ENCODE assay signal across 10 cellular contexts in the genomic region with DNA sequence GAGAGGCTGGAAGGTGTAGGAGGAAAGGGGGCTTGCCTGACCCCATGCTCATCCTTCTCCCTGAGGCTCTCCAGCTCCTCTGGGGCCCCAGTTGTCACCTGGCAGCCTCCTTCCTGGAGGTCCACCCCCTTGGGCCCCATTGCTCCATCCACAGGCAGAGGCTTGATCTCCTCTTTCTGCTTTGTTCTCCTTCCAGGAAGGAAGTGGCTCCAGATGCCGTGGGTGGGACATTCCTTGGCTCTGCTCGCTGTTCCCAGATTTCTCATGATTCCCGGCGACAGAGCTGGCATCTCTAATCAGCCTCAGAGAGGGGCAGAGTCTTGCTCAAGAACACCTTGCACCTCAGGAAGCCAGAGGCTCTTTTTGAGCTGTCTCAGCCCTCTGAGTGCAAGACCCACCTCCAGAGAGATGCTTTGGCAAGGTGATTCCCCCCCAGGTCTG. TPM values are rescaled to one million over a fixed set of nuclear protein-coding genes. Genes with fewer than 3 reads are reported as not detected.
DNase-seq lines count a peak whose midpoint lies in the region; ATAC-seq and TF ChIP-seq lines count a peak whose summit lies in the region.
"Had no signal": no experiment of that assay in that cellular context is flagged by ENCODE, and none has a peak within 500 bp of the region (broad histone marks: within the 10 kb centered on the region; RNA-seq: fewer than 3 reads in every experiment).

No MANE protein-coding gene starts in this region.

- TF ChIP-seq POLR2A in Peyer's patch (IDR thresholded peaks at IDR 0.05): no peak
- no peak for TF ChIP-seq POLR2A in esophagus muscularis mucosa (IDR thresholded peaks at IDR 0.05; ENCODE audit: low read depth)
- TF ChIP-seq POLR2A in prostate gland (IDR thresholded peaks at IDR 0.05): no peak

- no peaks in the 10 kb centered on the region for H4K20me1 ChIP-seq in BLaER1

- H3K27ac ChIP-seq in BLaER1: peak overlapping the region; percentile 42; the same call in 1 of the 2 replicates
- H3K27ac ChIP-seq in Peyer's patch: peak overlapping the region; percentile 19 to 63 (median 42)
- H3K27ac ChIP-seq in esophagus muscularis mucosa (replicated peaks in 1 of 4): peak overlapping the region; percentile 54 to 90 (median 61)
- peak overlapping the region; percentile 76 to 81 for H3K27ac ChIP-seq in prostate gland

- 26% methylated on average over 3 of the region's 4 CpGs for WGBS in esophagus muscularis mucosa
- 1% methylated on average over 4 of the region's 4 CpGs for WGBS in prostate gland

- H3K27me3 ChIP-seq in BLaER1 (no peaks in the 10 kb centered on the region), Peyer's patch (no peaks in the 10 kb centered on the region), esophagus muscularis mucosa (no peaks in the 10 kb centered on the region), prostate gland (replicated peaks; ENCODE audit: insufficient read depth) (no peaks in the 10 kb centered on the region)

- peaks cover 89% of the 10 kb centered on the region for H3K4me1 ChIP-seq in BLaER1
- H3K4me1 ChIP-seq in Peyer's patch: peaks cover 0 to 43% (median 29%) of the 10 kb centered on the region in 4 donors
- H3K4me1 ChIP-seq in esophagus muscularis mucosa: peaks cover 79 to 89% (median 88%) of the 10 kb centered on the region in 4 donors
- H3K4me1 ChIP-seq in prostate gland (replicated peaks): peaks cover 10% of the 10 kb centered on the region

- no peak overlapping the region for H3K9ac ChIP-seq in BLaER1

- DNase-seq in Peyer's patch (peak in 1 of 3 donors; percentile 46), esophagus muscularis mucosa (ENCODE audit: extremely low spot score) (no peak), prostate gland (ENCODE audit: low spot score) (peak; percentile 84), putamen (ENCODE audit: low spot score) (no peak), DMS53 (lab: John Stamatoyannopoulos, UW) (no peak), foreskin melanocyte (no peak)
- DNase-seq: NCI-H1048, T-helper 9 cell had no signal

- H3K4me3 ChIP-seq in BLaER1 (no peak overlapping the region), Peyer's patch (no peak overlapping the region), esophagus muscularis mucosa (no peak overlapping the region), prostate gland (no peak overlapping the region)

- H3K36me3 ChIP-seq in BLaER1 (no peaks in the 10 kb centered on the region), Peyer's patch (no peaks in the 10 kb centered on the region), esophagus muscularis mucosa (no peaks in the 10 kb centered on the region), prostate gland (no peaks in the 10 kb centered on the region)

- peak; percentile 55 for TF ChIP-seq EP300 in esophagus muscularis mucosa (IDR thresholded peaks at IDR 0.05)

- peak overlapping the region; percentile 37; the same call in 1 of the 2 replicates for H3K4me2 ChIP-seq in BLaER1

- no peak for TF ChIP-seq CTCF in Peyer's patch (IDR thresholded peaks at IDR 0.05)
- no peak for TF ChIP-seq CTCF in esophagus muscularis mucosa (IDR thresholded peaks at IDR 0.05)
- TF ChIP-seq CTCF in prostate gland (IDR thresholded peaks at IDR 0.05): no peak

- ATAC-seq in HG02840 (IDR thresholded peaks at IDR 0.05; ENCODE audit: low FRiP score, unreplicated experiment): no peak

- H3K9me3 ChIP-seq in BLaER1: no peaks in the 10 kb centered on the region
- no peaks in the 10 kb centered on the region for H3K9me3 ChIP-seq in Peyer's patch
- no peaks in the 10 kb centered on the region for H3K9me3 ChIP-seq in esophagus muscularis mucosa
- H3K9me3 ChIP-seq in prostate gland: no peaks in the 10 kb centered on the region

- intact Hi-C loops in esophagus muscularis mucosa (cut with DNase I) (loop anchor here (5.0 kb wide), 1 partner anchor 234 kb away; no protein-coding TSS in a partner anchor), prostate gland (cut with DNase I) (no loop called here)

RNA-seq across cellular contexts. Expression of a gene that starts 28.5 kb away (rescaled TPM):
- total RNA-seq in Peyer's patch (10 to 100 TPM in 1 of 4 donors, 1 to 10 TPM in 1, not detected in 2; 3.1 to 22.3 TPM), esophagus muscularis mucosa (under 1 TPM in 1 of 4 donors, not detected in 3; 0.33 TPM), prostate gland (under 1 TPM in 1 of 2 donors, not detected in 1; 0.40 TPM)

RNA-seq across cellular contexts. Expression of a gene that starts 35.3 kb away (rescaled TPM):
- total RNA-seq in Peyer's patch: 1 to 10 TPM in 3 of 4 donors, under 1 TPM in 1; 0.54 to 2.5 (median 1.7) TPM
- not detected for total RNA-seq in esophagus muscularis mucosa
- 10 to 100 TPM; 51.3 to 56.1 TPM for total RNA-seq in prostate gland

Comparison
In these comparisons a context has a peak if more than half of its experiments do, and no peak if none do; other contexts are left out.
1. RNA of a gene that starts 35.3 kb away (total RNA-seq): 51.3 to 56.1 TPM in prostate gland; 0.54 to 2.5 TPM in Peyer's patch and not detected in esophagus muscularis mucosa; every median in the first group is over 10 times any median in the second.
2. Peak in every context shown above with its lines, with median percentiles within 50 percentile points of each other: H3K27ac ChIP-seq.